1 cellular context compared by ENCODE assay signal in the genomic region with DNA sequence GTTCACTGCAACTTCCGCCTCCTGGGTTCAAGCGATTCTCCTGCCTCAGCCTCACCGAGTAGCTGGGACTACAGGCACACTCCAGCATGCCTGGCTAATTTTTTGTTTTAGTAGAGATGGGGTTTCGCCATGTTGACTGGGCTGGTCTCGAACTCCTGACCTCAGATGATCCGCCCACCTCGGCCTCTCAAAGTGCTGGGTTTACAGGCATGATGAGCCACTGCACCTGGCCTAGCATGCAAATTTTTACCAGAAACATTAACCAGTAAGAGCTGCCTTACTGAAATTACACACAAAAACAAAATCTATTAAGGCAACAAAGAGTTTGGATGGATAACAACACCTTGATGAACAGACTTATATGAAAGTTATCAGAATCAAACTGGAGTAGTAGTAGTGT.
A peak's percentile ranks its signal among the peaks of the same experiment; 100 is the strongest.
TF ChIP-seq lines count a peak whose summit lies in the region.

No MANE protein-coding gene starts in this region.

TF ChIP-seq in K562, 482 proteins besides CTCF, POLR2A, EP300 and RAD21:
- TF ChIP-seq ZNF445 (CRISPR knock-in tag; IDR thresholded peaks at IDR 0.05; ENCODE audit: low read depth) (no peak), EGR1 (conservative IDR thresholded peaks at IDR 0.05) (peak; percentile 56)
